ENCODE assay signal across 8 cellular contexts in genomic region chr20:39269031-39269461, GRCh38.
DNase-seq lines count a peak whose midpoint lies in the region; ATAC-seq, FAIRE-seq and TF ChIP-seq lines count a peak whose summit lies in the region.

No MANE protein-coding gene starts in this region.

- ATAC-seq in HG03108 (IDR thresholded peaks at IDR 0.05; ENCODE audit: unreplicated experiment) (peak; percentile 60), HepG2 (peak; percentile 95)
- ATAC-seq in stimulated activated naive CD8-positive, alpha-beta T cell treated with anti-CD3 and anti-CD28 coated beads, Interleukin-15, Interleukin-2, amounts not matched to agents 100 U/mL and 50 U/mL, for 24 hours: peak; percentile 71

- CTCF ChIA-PET in RWPE1 (lab: Yijun Ruan, JAX) (interaction anchor here (0.5 to 2.1 kb wide), 26 partner anchors 9 to 1695 kb away, joined by 3 to 8 read pairs (median 3); no protein-coding TSS in a partner anchor), mammary epithelial cell (lab: Charles Lee; ENCODE audit: low non-redundant PET) (interaction anchor here (0.5 kb wide), 4 partner anchors 269 to 1694 kb away, joined by 3 to 6 read pairs (median 4); no protein-coding TSS in a partner anchor), HepG2 (lab: Yijun Ruan, JAX; ENCODE audit: low intra/inter-chr PET ratio, low total read pairs) (interaction anchor here (0.6 to 2.3 kb wide), 5 partner anchors 157 to 1422 kb away, joined by 3 to 9 read pairs (median 4); partner anchors contain the start of gene MAFB)

- H3K9ac ChIP-seq in mammary epithelial cell (ENCODE audit: insufficient read depth, low read length) (no peak overlapping the region), HepG2 (ENCODE audit: insufficient read depth, low read depth, low read length) (no peak overlapping the region)

- H3K27me3 ChIP-seq in mammary epithelial cell (ENCODE audit: insufficient read depth, low read length) (no peaks in the 10 kb centered on the region), HepG2 (ENCODE audit: control insufficient read depth in 1 of 2, insufficient read depth in 2 of 2, low read length in 2 of 2) (peaks cover 0 to 9% of the 10 kb centered on the region in 2 experiments; a peak in 1 of 5 replicates)

- no peak for TF ChIP-seq POLR2A in HepG2 (IDR thresholded peaks at IDR 0.05; ENCODE audit: insufficient read depth in 1 of 2, low read depth in 2 of 2, low read length in 2 of 2)

- no peaks in the 10 kb centered on the region for H4K20me1 ChIP-seq in mammary epithelial cell (ENCODE audit: insufficient read depth, low read length)
- no peaks in the 10 kb centered on the region for H4K20me1 ChIP-seq in HepG2 (ENCODE audit: insufficient read depth, low read length)

- POLR2A ChIA-PET in RWPE1 (lab: Yijun Ruan, JAX; ENCODE audit: low non-redundant PET) (no interaction called here), HepG2 (lab: Yijun Ruan, JAX) (no interaction called here)

- H3K9me3 ChIP-seq in mammary epithelial cell (replicated peaks; ENCODE audit: insufficient read depth, low read length): no peaks in the 10 kb centered on the region
- H3K9me3 ChIP-seq in HepG2 (ENCODE audit: low read length): no peaks in the 10 kb centered on the region

- H3K36me3 ChIP-seq in mammary epithelial cell (ENCODE audit: insufficient read depth, low read length) (no peaks in the 10 kb centered on the region), HepG2 (replicated peaks in 1 of 2; ENCODE audit: control insufficient read depth in 1 of 2, insufficient read depth in 2 of 2, low read length in 2 of 2) (no peaks in the 10 kb centered on the region)

- H3K4me3 ChIP-seq in mammary epithelial cell (replicated peaks in 1 of 3; ENCODE audit: insufficient read depth in 1 of 3, low read depth in 2 of 3, low read length in 3 of 3) (no peak overlapping the region), HepG2 (replicated peaks in 1 of 3; ENCODE audit: insufficient read depth in 1 of 3, low read depth in 2 of 3, low read length in 3 of 3) (no peak overlapping the region)

- intact Hi-C loops in mammary epithelial cell (cut with micrococcal nuclease) (loop anchor here (1.0 to 10.0 kb wide), 6 partner anchors 156 to 982 kb away; no protein-coding TSS in a partner anchor), HepG2 (cut with micrococcal nuclease; ENCODE audit: unreplicated experiment) (loop anchor here (1.0 to 10.0 kb wide), 4 partner anchors 160 to 1426 kb away; no protein-coding TSS in a partner anchor)

- peak; percentile 90 for TF ChIP-seq CTCF in GM10266 (IDR thresholded peaks at IDR 0.05; ENCODE audit: control insufficient read depth, insufficient read depth, low read depth, missing control alignments)
- TF ChIP-seq CTCF in RWPE1 (conservative IDR thresholded peaks at IDR 0.05; ENCODE audit: low read depth): peak; percentile 89
- TF ChIP-seq CTCF in mammary epithelial cell (conservative IDR thresholded peaks at IDR 0.05 in 1 of 2, IDR thresholded peaks at IDR 0.05 in 1 of 2; ENCODE audit: extremely low read depth in 1 of 2, insufficient read depth in 1 of 2, low read depth in 1 of 2, low read length in 2 of 2): peak; percentile 74 to 87
- TF ChIP-seq CTCF in HepG2 (CRISPR knock-in tag; IDR thresholded peaks at IDR 0.05): peak; percentile 94

- no peak for FAIRE-seq in HepG2 (lab: Jason Lieb, UNC)

- H3K4me1 ChIP-seq in mammary epithelial cell (ENCODE audit: insufficient read depth, low read length) (no peaks in the 10 kb centered on the region), HepG2 (ENCODE audit: insufficient read depth, low read length) (no peaks in the 10 kb centered on the region)

- TF ChIP-seq EP300 in HepG2 (IDR thresholded peaks at IDR 0.05; ENCODE audit: low read depth in 2 of 2, low read length in 2 of 2) (no peak), HepG2 (CRISPR knock-in tag; IDR thresholded peaks at IDR 0.05; ENCODE audit: borderline replicate concordance) (no peak)

- H2AFZ ChIP-seq in mammary epithelial cell (ENCODE audit: low read depth, low read length): no peak overlapping the region
- H2AFZ ChIP-seq in HepG2 (ENCODE audit: low read length): no peak overlapping the region

- peak; percentile 87 for TF ChIP-seq RAD21 in HepG2 (CRISPR knock-in tag; IDR thresholded peaks at IDR 0.05)

- in situ Hi-C loops in mammary epithelial cell (cut with MboI; ENCODE audit: low sequenced_read_pairs in 2 of 2) (loop anchor here in 1 of 2 donors (25.0 kb wide), 1 partner anchor 1418 kb away; the partner anchor contains the start of gene MAFB), HepG2 (cut with HindIII; ENCODE audit: extremely low pct_ligation_motif_present, low pct_unique_long_range_greater_than_20kb) (no loop called here)

- WGBS in mammary epithelial cell (ENCODE audit: low coverage, missing lambda C conversion rate): 49% methylated on average over 7 of the region's 7 CpGs
- WGBS in HepG2 (ENCODE audit: low lambda C conversion rate): 36% methylated on average over 7 of the region's 7 CpGs

- DNase-seq in A172 (ENCODE audit: low spot score) (peak; percentile 11), GM10266 (ENCODE audit: extremely low spot score) (peak; percentile 59), RWPE1 (ENCODE audit: low spot score) (peak; percentile 66), mammary epithelial cell (peak; percentile 4), HepG2 (ENCODE audit: low spot score) (peak; percentile 29), NCI-H128 (lab: John Stamatoyannopoulos, UW; ENCODE audit: unreplicated experiment) (no peak)
- peak; percentile 67 for DNase-seq in stimulated activated naive CD8-positive, alpha-beta T cell treated with anti-CD3 and anti-CD28 coated beads, Interleukin-15, Interleukin-2, amounts not matched to agents 100 U/mL and 50 U/mL, for 24 hours

- dilution Hi-C loops in mammary epithelial cell (cut with HindIII; ENCODE audit: low sequenced_read_pairs): no loop called here

- no peak overlapping the region for H3K27ac ChIP-seq in RWPE1
- H3K27ac ChIP-seq in mammary epithelial cell (ENCODE audit: insufficient read depth, low read depth, low read length): no peak overlapping the region
- H3K27ac ChIP-seq in HepG2 (ENCODE audit: extremely low read length, insufficient read depth, low read length): no peak overlapping the region

- BruUV-seq in mammary epithelial cell (replicated peaks; lab: Mats Ljungman, UMichigan): no TSS peak
- BruUV-seq in HepG2 (replicated peaks; lab: Mats Ljungman, UMichigan): no TSS peak

- H3K79me2 ChIP-seq in mammary epithelial cell (ENCODE audit: insufficient read depth, low read length): no peaks in the 10 kb centered on the region
- H3K79me2 ChIP-seq in HepG2 (ENCODE audit: insufficient read depth, low read length): no peaks in the 10 kb centered on the region

- no peak overlapping the region for H3K4me2 ChIP-seq in mammary epithelial cell (ENCODE audit: insufficient read depth, low read depth, low read length)
- H3K4me2 ChIP-seq in HepG2 (ENCODE audit: low read depth, low read length): no peak overlapping the region

TF ChIP-seq in HepG2, 621 proteins besides CTCF, POLR2A, EP300 and RAD21 (continues in another document):
- no peak for TF ChIP-seq ZKSCAN8 (CRISPR knock-in tag; IDR thresholded peaks at IDR 0.05; ENCODE audit: borderline replicate concordance)
- no peak for TF ChIP-seq ZNF329 (CRISPR knock-in tag; IDR thresholded peaks at IDR 0.05; ENCODE audit: low read depth)
- TF ChIP-seq PAXIP1 (CRISPR knock-in tag; conservative IDR thresholded peaks at IDR 0.05): no peak
- no peak for TF ChIP-seq ZNF335 (CRISPR knock-in tag; IDR thresholded peaks at IDR 0.05)
- no peak for TF ChIP-seq ZNF230 (CRISPR knock-in tag; IDR thresholded peaks at IDR 0.05)
- TF ChIP-seq ZNF484 (CRISPR knock-in tag; IDR thresholded peaks at IDR 0.05; ENCODE audit: borderline replicate concordance, low read depth): no peak
- no peak for TF ChIP-seq CC2D1A (CRISPR knock-in tag; IDR thresholded peaks at IDR 0.05)
- TF ChIP-seq NFE2 (CRISPR knock-in tag; IDR thresholded peaks at IDR 0.05): no peak
- TF ChIP-seq ZNF333 (CRISPR knock-in tag; IDR thresholded peaks at IDR 0.05; ENCODE audit: borderline replicate concordance): 0 out of 2 replicates have a peak, but pooled peaks have one; percentile 47
- TF ChIP-seq ATF7 (IDR thresholded peaks at IDR 0.05): no peak
- TF ChIP-seq ATF7 (CRISPR knock-in tag; IDR thresholded peaks at IDR 0.05): no peak
- TF ChIP-seq JUNB (CRISPR knock-in tag; IDR thresholded peaks at IDR 0.05; ENCODE audit: borderline replicate concordance): no peak
- no peak for TF ChIP-seq HDAC1 (CRISPR knock-in tag; IDR thresholded peaks at IDR 0.05)
- TF ChIP-seq RBM22 (optimal IDR thresholded peaks at IDR 0.05; ENCODE audit: low read length): no peak
